1 cellular context compared by ENCODE assay signal in the genomic region with DNA sequence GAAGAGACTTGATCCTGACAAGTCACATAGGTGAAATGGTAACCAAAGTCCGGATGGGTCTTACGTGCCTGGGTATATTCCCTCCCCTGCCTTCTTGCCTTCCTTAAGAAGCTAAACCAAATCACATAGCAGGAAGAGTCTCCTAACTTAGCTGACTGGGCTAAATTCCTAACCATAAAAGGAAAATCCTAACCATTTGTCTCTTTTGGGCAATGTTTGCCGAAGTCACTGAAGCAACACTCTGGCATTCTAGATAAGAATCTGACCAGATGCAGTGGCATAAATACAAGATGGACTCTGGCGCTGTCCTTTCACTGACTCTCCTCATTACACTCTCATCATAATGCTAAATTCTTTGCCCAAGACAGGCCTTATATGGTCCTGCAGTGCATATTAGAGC.
A peak's percentile ranks its signal among the peaks of the same experiment; 100 is the strongest.
TF ChIP-seq lines count a peak whose summit lies in the region.

No MANE protein-coding gene starts in this region.

TF ChIP-seq in K562, 482 proteins besides CTCF, POLR2A, EP300 and RAD21:
- TF ChIP-seq FIP1L1 (IDR thresholded peaks at IDR 0.05; ENCODE audit: low read depth, low read length, poor library complexity, severe bottlenecking) (no peak), ZNF316 (IDR thresholded peaks at IDR 0.05) (peak; percentile 18; the same call in 1 of the 2 replicates)
